ENCODE assay signal across 8 cellular contexts in the genomic region with DNA sequence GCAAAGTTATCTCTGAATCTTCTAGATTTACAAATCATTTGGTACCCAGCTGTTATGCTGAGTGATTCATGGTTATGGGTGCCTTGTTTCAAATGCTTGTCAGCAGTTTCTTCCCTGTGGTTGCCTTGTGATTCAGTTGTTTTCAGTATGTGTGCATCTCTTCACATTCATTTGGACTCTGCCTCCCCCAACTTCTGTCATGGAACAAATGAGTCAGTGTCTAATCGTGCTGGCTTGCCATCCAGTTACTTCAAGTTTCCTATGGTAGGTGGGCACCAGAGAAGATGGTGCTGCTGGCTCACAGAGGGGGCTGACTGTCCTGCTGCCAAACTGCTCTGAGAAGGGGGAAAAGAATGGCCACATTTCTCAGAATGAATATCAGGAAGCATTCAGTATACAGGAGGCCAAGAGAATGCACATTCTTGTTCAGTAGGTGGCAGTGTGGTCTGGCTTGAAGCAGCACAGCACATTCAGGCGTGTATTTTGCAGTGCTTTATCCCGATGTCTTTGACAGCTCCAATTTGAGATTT.
DNase-seq lines count a peak whose midpoint lies in the region; TF ChIP-seq lines count a peak whose summit lies in the region.

No MANE protein-coding gene starts in this region.

- in situ Hi-C loops in HAP-1 (cut with MboI; ENCODE audit: low sequenced_read_pairs), result loop anchor here (25.0 kb wide), 1 partner anchor 254 kb away; no protein-coding TSS in a partner anchor

- no peak for TF ChIP-seq POLR2A in erythroblast (IDR thresholded peaks at IDR 0.05; ENCODE audit: low read length)

- peak; percentile 39 for TF ChIP-seq CTCF in Loucy (conservative IDR thresholded peaks at IDR 0.05; ENCODE audit: low read length)

- H3K4me1 ChIP-seq in HAP-1 (no peaks in the 10 kb centered on the region), Loucy (ENCODE audit: insufficient read depth, low read length, poor library complexity, severe bottlenecking) (no peaks in the 10 kb centered on the region)

- H3K79me2 ChIP-seq in Loucy (ENCODE audit: insufficient read depth, low read length), result no peaks in the 10 kb centered on the region

- DNase-seq in activated CD8-positive, alpha-beta memory T cell treated with anti-CD3 and anti-CD28 coated beads for 24 hours, result peak; percentile 58
- DNase-seq in activated CD8-positive, alpha-beta memory T cell treated with anti-CD3 and anti-CD28 coated beads, Interleukin-2, amount 50 U/mL, for 4 hours, result no peak
- DNase-seq in HAP-1 (ENCODE audit: low spot score in 2 of 2) (peak; percentile 59 to 61), fibroblast of the conjunctiva (ENCODE audit: low read depth) (peak; percentile 75), erythroblast (lab: John Stamatoyannopoulos, UW) (no peak)
- peak; percentile 6 to 69 for DNase-seq in activated CD4-positive, alpha-beta T cell treated with anti-CD3 and anti-CD28 coated beads, Interleukin-2, amount 50 U/mL, for 24 hours (ENCODE audit: low read depth in 1 of 2, low spot score in 1 of 2)
- DNase-seq in stimulated activated CD4-positive, alpha-beta T cell treated with anti-CD3 and anti-CD28 coated beads, Interleukin-12 subunit alpha, Interleukin-12 subunit beta, amount 100 ng/mL, for 24 hours (ENCODE audit: low read depth in 2 of 2), result peak; percentile 24 to 34

- H3K9ac ChIP-seq in Loucy (ENCODE audit: low read depth, low read length, poor library complexity, severe bottlenecking), result no peak overlapping the region

- no peaks in the 10 kb centered on the region for H4K20me1 ChIP-seq in Loucy (ENCODE audit: insufficient read depth, low read length, poor library complexity, severe bottlenecking)

- H3K9me2 ChIP-seq in Loucy (replicated peaks; ENCODE audit: low read depth, low read length), result no peaks in the 10 kb centered on the region

- no peaks in the 10 kb centered on the region for H3F3A ChIP-seq in Loucy (ENCODE audit: low read depth)

- H3K4me3 ChIP-seq in HAP-1 (no peak overlapping the region), Loucy (ENCODE audit: low read length, poor library complexity, severe bottlenecking) (no peak overlapping the region)

- H3K4me2 ChIP-seq in Loucy (ENCODE audit: low read depth, low read length, poor library complexity, severe bottlenecking), result no peak overlapping the region

- no peak overlapping the region; the same call in 1 of the 2 replicates for H2AFZ ChIP-seq in Loucy (ENCODE audit: low read length)

- no peaks in the 10 kb centered on the region for H3K27me3 ChIP-seq in HAP-1 (ENCODE audit: low read depth)
- H3K27me3 ChIP-seq in Loucy (ENCODE audit: insufficient read depth, low read length, poor library complexity, severe bottlenecking), result no peaks in the 10 kb centered on the region

- no peaks in the 10 kb centered on the region for H3K9me3 ChIP-seq in HAP-1
- no peaks in the 10 kb centered on the region for H3K9me3 ChIP-seq in Loucy (ENCODE audit: insufficient read depth, low read depth, low read length)

- H3K36me3 ChIP-seq in HAP-1 (replicated peaks) (no peaks in the 10 kb centered on the region), Loucy (ENCODE audit: insufficient read depth, low read length) (no peaks in the 10 kb centered on the region)

Comparison
In these comparisons a context has a peak if more than half of its experiments do, and no peak if none do; other contexts are left out.
1. DNase-seq: peak in activated CD8-positive, alpha-beta memory T cell treated with anti-CD3 and anti-CD28 coated beads for 24 hours (single experiment), HAP-1 (2 of 2), activated CD4-positive, alpha-beta T cell treated with anti-CD3 and anti-CD28 coated beads, Interleukin-2, amount 50 U/mL, for 24 hours (2 of 2), fibroblast of the conjunctiva (single experiment) and stimulated activated CD4-positive, alpha-beta T cell treated with anti-CD3 and anti-CD28 coated beads, Interleukin-12 subunit alpha, Interleukin-12 subunit beta, amount 100 ng/mL, for 24 hours (2 of 2); none in activated CD8-positive, alpha-beta memory T cell treated with anti-CD3 and anti-CD28 coated beads, Interleukin-2, amount 50 U/mL, for 4 hours (single experiment) and erythroblast (0 of 2).